Comparison of ENCODE assay signal across 12 cellular contexts in genomic region chr7:105112440-105113418, GRCh38.
DNase-seq lines count a peak whose midpoint lies in the region; ATAC-seq and TF ChIP-seq lines count a peak whose summit lies in the region.
"Had no signal": no experiment of that assay in that cellular context is flagged by ENCODE, and none has a peak within 500 bp of the region (broad histone marks: within the 10 kb centered on the region; RNA-seq: fewer than 3 reads in every experiment).

No MANE protein-coding gene starts in this region.

- intact Hi-C loops in left ventricle myocardium superior (cut with micrococcal nuclease) = no loop called here

- POLR2A ChIA-PET in activated CD8-positive, alpha-beta T cell treated with anti-CD3 and anti-CD28 coated beads, Interleukin-2, amount 10 ng/mL, durations not matched to agents 7 days and 5 days (lab: Charles Lee) = interaction anchor here (0.6 kb wide), 1 partner anchor 253 kb away, joined by 3 read pairs; no protein-coding TSS in a partner anchor

- no peak for TF ChIP-seq CTCF in progenitor cell of endocrine pancreas (IDR thresholded peaks at IDR 0.05; ENCODE audit: unreplicated experiment)

- H3K36me3 Mint-ChIP-seq in activated CD8-positive, alpha-beta T cell treated with anti-CD3 and anti-CD28 coated beads, Interleukin-2, amount 10 ng/mL, durations not matched to agents 7 days and 5 days (ENCODE audit: low read depth) = peaks cover 68% of the 10 kb centered on the region
- H3K36me3 Mint-ChIP-seq in progenitor cell of endocrine pancreas (ENCODE audit: insufficient read depth) = peaks cover 35% of the 10 kb centered on the region

- TF ChIP-seq POLR2A in GM18505 (IDR thresholded peaks at IDR 0.05; ENCODE audit: borderline replicate concordance, extremely low read depth, insufficient read depth, insufficient read length) = peak; percentile 21

- H3K27me3 Mint-ChIP-seq in activated CD8-positive, alpha-beta T cell treated with anti-CD3 and anti-CD28 coated beads, Interleukin-2, amount 10 ng/mL, durations not matched to agents 7 days and 5 days (ENCODE audit: low read depth) = no peaks in the 10 kb centered on the region
- H3K27me3 Mint-ChIP-seq in progenitor cell of endocrine pancreas = no peaks in the 10 kb centered on the region

- ATAC-seq in GM18505 (IDR thresholded peaks at IDR 0.05; ENCODE audit: unreplicated experiment) (no peak), left ventricle myocardium superior (peak; percentile 47), HG03045 (IDR thresholded peaks at IDR 0.05; ENCODE audit: unreplicated experiment) (no peak)
- no peak for ATAC-seq in activated CD8-positive, alpha-beta T cell treated with anti-CD3 and anti-CD28 coated beads, Interleukin-2, amount 10 ng/mL, durations not matched to agents 7 days and 5 days

- peaks cover 2% of the 10 kb centered on the region for H3K4me1 Mint-ChIP-seq in activated CD8-positive, alpha-beta T cell treated with anti-CD3 and anti-CD28 coated beads, Interleukin-2, amount 10 ng/mL, durations not matched to agents 7 days and 5 days (ENCODE audit: low read depth)
- peaks cover 15% of the 10 kb centered on the region for H3K4me1 Mint-ChIP-seq in progenitor cell of endocrine pancreas (ENCODE audit: low read depth)

- CTCF ChIA-PET in activated CD8-positive, alpha-beta T cell treated with anti-CD3 and anti-CD28 coated beads, Interleukin-2, amount 10 ng/mL, durations not matched to agents 7 days and 5 days (lab: Charles Lee) = interaction anchor here (1.3 to 2.6 kb wide), 2 partner anchors 131 kb away, joined by 3 to 9 read pairs; no protein-coding TSS in a partner anchor

- H3K27ac Mint-ChIP-seq in activated CD8-positive, alpha-beta T cell treated with anti-CD3 and anti-CD28 coated beads, Interleukin-2, amount 10 ng/mL, durations not matched to agents 7 days and 5 days = peak overlapping the region; percentile 68
- peak overlapping the region; percentile 90 for H3K27ac Mint-ChIP-seq in progenitor cell of endocrine pancreas

- H3K4me3 Mint-ChIP-seq in activated CD8-positive, alpha-beta T cell treated with anti-CD3 and anti-CD28 coated beads, Interleukin-2, amount 10 ng/mL, durations not matched to agents 7 days and 5 days = no peak overlapping the region
- H3K4me3 Mint-ChIP-seq in progenitor cell of endocrine pancreas (ENCODE audit: low read depth) = peak overlapping the region; percentile 14

- H3K9me3 Mint-ChIP-seq in activated CD8-positive, alpha-beta T cell treated with anti-CD3 and anti-CD28 coated beads, Interleukin-2, amount 10 ng/mL, durations not matched to agents 7 days and 5 days (ENCODE audit: insufficient read depth) = no peaks in the 10 kb centered on the region
- no peaks in the 10 kb centered on the region for H3K9me3 Mint-ChIP-seq in progenitor cell of endocrine pancreas (ENCODE audit: low read depth)

- no peak for DNase-seq in activated CD8-positive, alpha-beta T cell treated with anti-CD3 and anti-CD28 coated beads, Interleukin-2, amount 10 ng/mL, durations not matched to agents 7 days and 5 days
- DNase-seq in left ventricle myocardium superior (no peak), progenitor cell of endocrine pancreas (ENCODE audit: low spot score, unreplicated experiment) (no peak), activated gamma-delta T cell (lab: John Stamatoyannopoulos, UW) (no peak), SW480 (ENCODE audit: low spot score) (no peak), HUDEP-2 (lab: John Stamatoyannopoulos, UW; ENCODE audit: unreplicated experiment in 76 of 76) (no peak)
- DNase-seq: DMS53; NCI-H774; spleen; stimulated activated naive CD4-positive, alpha-beta T cell treated with Interleukin-2 at 50 U/mL for 16 hours had no signal
